Comparison of ENCODE assay signal across 1 cellular context in the genomic region with DNA sequence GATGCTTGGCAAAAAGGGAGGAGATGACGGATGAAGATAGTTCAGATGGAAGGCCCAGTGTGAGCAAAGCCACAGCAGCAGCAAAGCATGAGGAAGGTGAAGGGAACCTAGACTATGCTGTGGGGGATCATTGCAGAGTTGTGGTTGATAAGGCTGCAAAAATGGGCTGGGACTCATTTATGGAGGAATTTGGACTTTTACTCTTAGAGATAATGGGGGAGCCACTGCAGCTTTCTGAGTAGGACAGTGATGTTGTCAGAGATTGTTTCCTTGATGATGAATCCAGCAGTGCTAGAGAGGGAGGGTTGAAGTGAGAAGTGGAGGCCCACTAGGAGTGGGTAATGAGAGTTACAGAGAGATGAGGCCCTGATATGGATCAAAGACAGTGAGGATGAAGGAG.
A peak's percentile ranks its signal among the peaks of the same experiment; 100 is the strongest.
TF ChIP-seq lines count a peak whose summit lies in the region.

No MANE protein-coding gene starts in this region.

TF ChIP-seq in HepG2, 621 proteins besides CTCF, POLR2A, EP300 and RAD21:
- TF ChIP-seq CREB1 (IDR thresholded peaks at IDR 0.05) (no peak), CREB1 (CRISPR knock-in tag; IDR thresholded peaks at IDR 0.05) (0 out of 2 replicates have a peak, but pooled peaks have one; percentile 14), HNF4A (CRISPR knock-in tag; IDR thresholded peaks at IDR 0.05) (peak; percentile 51; the same call in 1 of the 2 replicates), ESRRA (CRISPR knock-in tag; IDR thresholded peaks at IDR 0.05; ENCODE audit: low read depth) (no peak), ZBTB42 (CRISPR knock-in tag; IDR thresholded peaks at IDR 0.05) (no peak), ZNF256 (CRISPR knock-in tag; conservative IDR thresholded peaks at IDR 0.05) (no peak), REXO4 (CRISPR knock-in tag; IDR thresholded peaks at IDR 0.05; ENCODE audit: borderline replicate concordance) (no peak), ZFP62 (CRISPR knock-in tag; IDR thresholded peaks at IDR 0.05) (no peak), HNF4G (IDR thresholded peaks at IDR 0.05; ENCODE audit: borderline replicate concordance, low read depth, low read length) (peak; percentile 18; the same call in 1 of the 2 replicates), HNF4G (CRISPR knock-in tag; IDR thresholded peaks at IDR 0.05; ENCODE audit: borderline replicate concordance, low read depth) (no peak), ZNF740 (CRISPR knock-in tag; IDR thresholded peaks at IDR 0.05) (no peak)
